ENCODE assay signal across 33 cellular contexts in genomic region chr10:100735087-100735344, GRCh38. TPM values are rescaled to one million over a fixed set of nuclear protein-coding genes. Genes with fewer than 3 reads are reported as not detected.
A peak's percentile ranks its signal among the peaks of the same experiment; 100 is the strongest.
DNase-seq lines count a peak whose midpoint lies in the region; ATAC-seq, FAIRE-seq and TF ChIP-seq lines count a peak whose summit lies in the region.
"Had no signal": no experiment of that assay in that cellular context is flagged by ENCODE, and none has a peak within 500 bp of the region (broad histone marks: within the 10 kb centered on the region; RNA-seq: fewer than 3 reads in every experiment).

No MANE protein-coding gene starts in this region.

- H3K23ac ChIP-seq in H1 (ENCODE audit: insufficient read length) (no peak overlapping the region), mesendoderm (ENCODE audit: low read length) (no peak overlapping the region)

- H3K27ac ChIP-seq in H1 (ENCODE audit: low read depth, low read length) (no peak overlapping the region), mesendoderm (ENCODE audit: low read depth, low read length) (no peak overlapping the region)
- H3K27ac ChIP-seq: adrenal gland, heart left ventricle, thoracic aorta, vagina had no signal

- TF ChIP-seq POLR2A in H1 (IDR thresholded peaks at IDR 0.05; ENCODE audit: control extremely low read depth in 1 of 2, low read depth in 2 of 2, low read length in 2 of 2), result no peak

- no peak overlapping the region for H3K9ac ChIP-seq in H1 (replicated peaks in 1 of 4; ENCODE audit: extremely low read depth in 1 of 4, low read depth in 3 of 4, low read length in 3 of 4)
- no peak overlapping the region for H3K9ac ChIP-seq in mesendoderm (ENCODE audit: low read length)

- H3K27ac Mint-ChIP-seq in activated naive CD4-positive, alpha-beta T cell treated with anti-CD3 and anti-CD28 coated beads, Interleukin-2, amount 50 U/mL, for 24 hours, result no peak overlapping the region
- no peak overlapping the region for H3K27ac Mint-ChIP-seq in activated naive CD4-positive, alpha-beta T cell treated with anti-CD3 and anti-CD28 coated beads, Interleukin-2, amount 10 ng/mL, durations not matched to agents 7 days and 5 days
- H3K27ac Mint-ChIP-seq: CD4-positive, alpha-beta T cell; stimulated activated naive CD8-positive, alpha-beta T cell treated with anti-CD3 and anti-CD28 coated beads, Interleukin-15, Interleukin-2, amounts not matched to agents 100 ng/mL and 50 ng/mL, for 24 hours; T-helper 1 cell treated with Interleukin-12 subunit alpha and Interleukin-12 subunit beta and Interleukin-4 antibody, amounts not matched to agents 30 μg/mL and 1 μg/mL, for 36 hours had no signal

- WGBS in H1 (ENCODE audit: extremely low coverage in 1 of 2, insufficient coverage in 1 of 2, insufficient read length in 1 of 2, insufficient replicate concordance in 2 of 2, low coverage in 1 of 2, low lambda C conversion rate in 2 of 2, missing lambda C conversion rate in 1 of 2), 2 experiments, result 4% methylated on average over 7 of the region's 7 CpGs; no CpG with 5 or more reads in 1 of the 2 experiments
- no CpG with 5 or more reads among the region's 7 CpGs for whole genome bisulfite sequencing in mesendoderm (ENCODE audit: extremely low coverage, insufficient coverage, low lambda C conversion rate)

- no peaks in the 10 kb centered on the region for H3K9me3 ChIP-seq in H1 (ENCODE audit: insufficient read depth in 2 of 2, low read depth in 1 of 2, low read length in 1 of 2)
- H3K9me3 ChIP-seq in MG63, result no peaks in the 10 kb centered on the region
- H3K9me3 ChIP-seq: adrenal gland, heart left ventricle, thoracic aorta, vagina had no signal

- H3K23me2 ChIP-seq in H1 (ENCODE audit: low read depth, low read length), result peaks cover 14% of the 10 kb centered on the region; the same call in 1 of the 2 replicates

- H2BK15ac ChIP-seq in H1 (ENCODE audit: low read length) (no peak overlapping the region), mesendoderm (replicated peaks; ENCODE audit: low read depth) (no peak overlapping the region)

- H3K27me3 Mint-ChIP-seq in activated naive CD4-positive, alpha-beta T cell treated with anti-CD3 and anti-CD28 coated beads, Interleukin-2, amount 50 U/mL, for 24 hours, result peaks cover 61% of the 10 kb centered on the region
- peaks cover 99% of the 10 kb centered on the region for H3K27me3 Mint-ChIP-seq in activated naive CD4-positive, alpha-beta T cell treated with anti-CD3 and anti-CD28 coated beads, Interleukin-2, amount 10 ng/mL, durations not matched to agents 7 days and 5 days

- H3K18ac ChIP-seq in H1 (ENCODE audit: extremely low read depth, low read length) (no peak overlapping the region), mesendoderm (ENCODE audit: low read length) (no peak overlapping the region)

- CTCF ChIA-PET in activated naive CD4-positive, alpha-beta T cell treated with anti-CD3 and anti-CD28 coated beads, Interleukin-2, amount 10 ng/mL, durations not matched to agents 7 days and 5 days (lab: Charles Lee), result interaction anchor here (1.7 kb wide), 1 partner anchor 9 kb away, joined by 6 read pairs; no protein-coding TSS in a partner anchor
- CTCF ChIA-PET in H1 (lab: Charles Lee; ENCODE audit: partially characterized antibody), result interaction anchor here (0.6 to 3.8 kb wide), 11 partner anchors 9 to 361 kb away, joined by 3 to 33 read pairs (median 5); partner anchors contain the start of gene PAX2

- H3K27me3 ChIP-seq in H1 (replicated peaks in 1 of 4; ENCODE audit: control insufficient read depth in 3 of 4, extremely low read depth in 1 of 4, insufficient read depth in 3 of 4, low read length in 3 of 4) (peaks cover 96 to 100% (median 100%) of the 10 kb centered on the region in 4 experiments), mesendoderm (ENCODE audit: insufficient read depth, low read length, poor library complexity) (peaks cover 85% of the 10 kb centered on the region), MG63 (peaks cover 42% of the 10 kb centered on the region)

- TF ChIP-seq RAD21 in H1 (IDR thresholded peaks at IDR 0.05 in 1 of 2, conservative IDR thresholded peaks at IDR 0.05 in 1 of 2; ENCODE audit: low read depth in 2 of 2, low read length in 2 of 2), result no peak

- H3K4me3 ChIP-seq in H1 (ENCODE audit: extremely low read depth in 1 of 4, insufficient read depth in 2 of 4, low read depth in 3 of 4, low read length in 4 of 4) (peak overlapping the region in 1 of 4 experiments; percentile 34; a peak in 1 of 8 replicates), mesendoderm (ENCODE audit: low read length) (no peak overlapping the region), MG63 (no peak overlapping the region)
- H3K4me3 ChIP-seq: adrenal gland, heart left ventricle, thoracic aorta, vagina had no signal

- no peak overlapping the region for H2AFZ ChIP-seq in H1 (ENCODE audit: low read length)

- TF ChIP-seq EP300 in H1 (IDR thresholded peaks at IDR 0.05; ENCODE audit: borderline replicate concordance in 1 of 2, low read depth in 2 of 2, low read length in 2 of 2), result no peak

- H3K36me3 ChIP-seq in H1 (ENCODE audit: control insufficient read depth in 2 of 4, insufficient read depth in 4 of 4, low read length in 3 of 4) (peaks cover 0 to 14% (median 0%) of the 10 kb centered on the region in 4 experiments; a peak in 1 of 8 replicates), mesendoderm (ENCODE audit: control insufficient read depth, insufficient read depth, low read length) (no peaks in the 10 kb centered on the region), MG63 (no peaks in the 10 kb centered on the region)
- H3K36me3 ChIP-seq: adrenal gland, heart left ventricle, thoracic aorta, vagina had no signal

- H3K36me3 Mint-ChIP-seq in activated naive CD4-positive, alpha-beta T cell treated with anti-CD3 and anti-CD28 coated beads, Interleukin-2, amount 50 U/mL, for 24 hours, result no peaks in the 10 kb centered on the region
- H3K36me3 Mint-ChIP-seq in activated naive CD4-positive, alpha-beta T cell treated with anti-CD3 and anti-CD28 coated beads, Interleukin-2, amount 10 ng/mL, durations not matched to agents 7 days and 5 days, result peaks cover 2% of the 10 kb centered on the region
- H3K36me3 Mint-ChIP-seq: brain had no signal

- no peak overlapping the region for H4K91ac ChIP-seq in H1 (replicated peaks; ENCODE audit: insufficient read length, low read length)

- peak overlapping the region; percentile 75; the same call in 1 of the 2 replicates for H2BK12ac ChIP-seq in H1 (ENCODE audit: low read depth, low read length)

- no peak for ATAC-seq in HG03196 (IDR thresholded peaks at IDR 0.05; ENCODE audit: unreplicated experiment)
- ATAC-seq: heart left ventricle, left cardiac atrium had no signal

- no peak for TF ChIP-seq CTCF in H1 (IDR thresholded peaks at IDR 0.05; ENCODE audit: control extremely low read depth in 1 of 3, insufficient read depth in 1 of 3, low read depth in 1 of 3, low read length in 3 of 3)

- FAIRE-seq in H1 (lab: Jason Lieb, UNC), result no peak
- FAIRE-seq: HTR-8/SVneo had no signal

- peaks cover 48% of the 10 kb centered on the region for H3K4me1 Mint-ChIP-seq in activated naive CD4-positive, alpha-beta T cell treated with anti-CD3 and anti-CD28 coated beads, Interleukin-2, amount 50 U/mL, for 24 hours
- H3K4me1 Mint-ChIP-seq in activated naive CD4-positive, alpha-beta T cell treated with anti-CD3 and anti-CD28 coated beads, Interleukin-2, amount 10 ng/mL, durations not matched to agents 7 days and 5 days, result peaks cover 29% of the 10 kb centered on the region

- H2BK5ac ChIP-seq in H1 (ENCODE audit: low read depth, low read length) (no peak overlapping the region; the same call in 1 of the 2 replicates), mesendoderm (ENCODE audit: low read length) (no peak overlapping the region)

- H3K79me1 ChIP-seq in H1 (ENCODE audit: low read depth, low read length), result no peaks in the 10 kb centered on the region
- no peaks in the 10 kb centered on the region for H3K79me1 ChIP-seq in mesendoderm (ENCODE audit: low read length)

- no peak overlapping the region for H2AK5ac ChIP-seq in H1 (ENCODE audit: low read depth, low read length)
- no peak overlapping the region for H2AK5ac ChIP-seq in mesendoderm (ENCODE audit: low read length)

- POLR2A ChIA-PET in H1 (lab: Charles Lee; ENCODE audit: partially characterized antibody), result interaction anchor here (0.6 to 0.8 kb wide), 2 partner anchors 172 to 275 kb away, joined by 3 read pairs; no protein-coding TSS in a partner anchor

- no peak for DNase-seq in activated naive CD4-positive, alpha-beta T cell treated with anti-CD3 and anti-CD28 coated beads, Interleukin-2, amount 10 ng/mL, durations not matched to agents 7 days and 5 days
- DNase-seq in H1 (ENCODE audit: low read depth in 1 of 2, low spot score in 2 of 2) (no peak), mesendoderm (no peak), MG63 (no peak), COLO668 (lab: John Stamatoyannopoulos, UW; ENCODE audit: unreplicated experiment) (no peak), SHP77 treated with DMSO at 0.1 percent for 48 hours (lab: John Stamatoyannopoulos, UW) (no peak)
- DNase-seq: activated CD4-positive, alpha-beta T cell treated with anti-CD3 and anti-CD28 coated beads for 1 hour; activated gamma-delta T cell treated with Interleukin-2 at 50 U/mL for 16 hours; activated T-cell treated with anti-CD3 and anti-CD28 coated beads for 4 hours; adrenal gland; CD4-positive, alpha-beta T cell; heart left ventricle; KBM-7; left cardiac atrium; mammary epithelial cell; MM.1S; NCI-H1417 treated with DMSO at 0.1 percent for 48 hours; NCI-H2081; NCI-H2227 treated with DMSO at 0.1 percent for 48 hours; NCI-H69; occipital lobe had no signal

- no peak overlapping the region for H3K56ac ChIP-seq in H1 (replicated peaks; ENCODE audit: insufficient read length, low read depth, low read length)
- H3K56ac ChIP-seq in mesendoderm (ENCODE audit: low read length), result peak overlapping the region; percentile 46

- H2BK120ac ChIP-seq in H1 (replicated peaks; ENCODE audit: low read depth, low read length), result no peak overlapping the region
- H2BK120ac ChIP-seq in mesendoderm (ENCODE audit: low read depth, low read length), result no peak overlapping the region

- no peaks in the 10 kb centered on the region for H3K9me3 Mint-ChIP-seq in activated naive CD4-positive, alpha-beta T cell treated with anti-CD3 and anti-CD28 coated beads, Interleukin-2, amount 50 U/mL, for 24 hours
- H3K9me3 Mint-ChIP-seq in activated naive CD4-positive, alpha-beta T cell treated with anti-CD3 and anti-CD28 coated beads, Interleukin-2, amount 10 ng/mL, durations not matched to agents 7 days and 5 days, result no peaks in the 10 kb centered on the region
- H3K9me3 Mint-ChIP-seq: CD4-positive, alpha-beta T cell; stimulated activated naive CD8-positive, alpha-beta T cell treated with anti-CD3 and anti-CD28 coated beads, Interleukin-15, Interleukin-2, amounts not matched to agents 100 ng/mL and 50 ng/mL, for 24 hours; T-helper 1 cell treated with Interleukin-12 subunit alpha and Interleukin-12 subunit beta and Interleukin-4 antibody, amounts not matched to agents 30 μg/mL and 1 μg/mL, for 36 hours had no signal

- H3K4me3 Mint-ChIP-seq in activated naive CD4-positive, alpha-beta T cell treated with anti-CD3 and anti-CD28 coated beads, Interleukin-2, amount 50 U/mL, for 24 hours, result peak overlapping the region; percentile 43
- no peak overlapping the region for H3K4me3 Mint-ChIP-seq in activated naive CD4-positive, alpha-beta T cell treated with anti-CD3 and anti-CD28 coated beads, Interleukin-2, amount 10 ng/mL, durations not matched to agents 7 days and 5 days
- H3K4me3 Mint-ChIP-seq: CD4-positive, alpha-beta T cell; stimulated activated naive CD8-positive, alpha-beta T cell treated with anti-CD3 and anti-CD28 coated beads, Interleukin-15, Interleukin-2, amounts not matched to agents 100 ng/mL and 50 ng/mL, for 24 hours; T-helper 1 cell treated with Interleukin-12 subunit alpha and Interleukin-12 subunit beta and Interleukin-4 antibody, amounts not matched to agents 30 μg/mL and 1 μg/mL, for 36 hours had no signal

- H3K79me2 ChIP-seq in H1 (ENCODE audit: control insufficient read depth in 1 of 2, insufficient read depth in 2 of 2, low read length in 2 of 2) (no peaks in the 10 kb centered on the region), mesendoderm (ENCODE audit: control insufficient read depth, insufficient read depth, low read length) (no peaks in the 10 kb centered on the region)

- H4K5ac ChIP-seq in H1 (ENCODE audit: insufficient read length, low read depth, low read length), result no peak overlapping the region
- H4K5ac ChIP-seq in mesendoderm (ENCODE audit: low read length), result no peak overlapping the region

- H3K4me1 ChIP-seq in H1 (replicated peaks in 1 of 4; ENCODE audit: control insufficient read depth in 3 of 4, insufficient read depth in 4 of 4, low read length in 3 of 4) (peaks cover 9 to 27% (median 22%) of the 10 kb centered on the region in 4 experiments), mesendoderm (ENCODE audit: control insufficient read depth, low read depth, low read length) (peaks cover 10% of the 10 kb centered on the region)

- no peak overlapping the region for H3K4ac ChIP-seq in H1 (replicated peaks; ENCODE audit: insufficient read length, low read depth, low read length)
- no peak overlapping the region for H3K4ac ChIP-seq in mesendoderm (ENCODE audit: low read depth, low read length)

- H4K8ac ChIP-seq in H1 (ENCODE audit: extremely low read depth, insufficient read depth, low read length), result no peak overlapping the region
- no peak overlapping the region for H4K8ac ChIP-seq in mesendoderm (ENCODE audit: low read depth, low read length)

- H3K4me2 ChIP-seq in H1 (ENCODE audit: insufficient read depth in 1 of 2, low read depth in 2 of 2, low read length in 2 of 2) (peak overlapping the region in 1 of 2 experiments; percentile 32; a peak in 1 of 4 replicates), mesendoderm (ENCODE audit: low read length) (peak overlapping the region; percentile 5)

- H4K20me1 ChIP-seq in H1 (replicated peaks in 1 of 2; ENCODE audit: control insufficient read depth in 1 of 2, insufficient read depth in 2 of 2, low read length in 2 of 2), result peaks cover 19 to 36% of the 10 kb centered on the region in 2 experiments

- no peak overlapping the region for H3K14ac ChIP-seq in H1 (ENCODE audit: insufficient read length)

- no peak overlapping the region for H2BK20ac ChIP-seq in H1 (ENCODE audit: low read length)

RNA-seq across cellular contexts. Expression of gene PAX2, which starts 10.4 kb away (rescaled TPM):
- total RNA-seq in H1 (2021; fragmentation: NEBNext Ultra II Directional; extraction: Animal tissue kit (Norgen Biotek cat#: 25700)), result not detected in 2 replicates
- 0.02 TPM in 1 of 2 replicates, not detected in the other for polyA plus RNA-seq in H1 (2011; rRNA removed)
- polyA plus RNA-seq in H1 (2011; cell fraction: cytosol; rRNA removed), result not detected
- polyA plus RNA-seq in H1 (2011; cell fraction: nucleus; rRNA removed), result not detected
- 0.05 TPM in 1 of 4 replicates, not detected in the others for polyA plus RNA-seq in H1 (2012, experiment 1 of 2)
- polyA plus RNA-seq in H1 (2012, experiment 2 of 2), result not detected
- not detected for polyA plus RNA-seq in H1 (2013, experiment 1 of 2)
- polyA plus RNA-seq in H1 (2013, experiment 2 of 2), result 0.06 TPM
- polyA minus RNA-seq in H1 (2011; rRNA and poly(A)+ RNA removed), result not detected in 2 replicates
- polyA minus RNA-seq in H1 (2011; cell fraction: cytosol; rRNA and poly(A)+ RNA removed), result not detected
- not detected for polyA minus RNA-seq in H1 (2011; cell fraction: nucleus; rRNA and poly(A)+ RNA removed)
- polyA plus RNA-seq in mesendoderm (2013, experiment 1 of 2), result not detected
- 0.03 TPM for polyA plus RNA-seq in mesendoderm (2013, experiment 2 of 2)
- not detected in 2 replicates for total RNA-seq in MG63 (2014; rRNA removed; shearing (Covaris generic); ENCODE audit: low replicate concordance)
- total RNA-seq: A172; CD4-positive, alpha-beta T cell; H4; heart left ventricle; left cardiac atrium; mammary epithelial cell; occipital lobe; pulmonary artery endothelial cell; RPMI7951; thoracic aorta; vagina had no signal
- polyA plus RNA-seq: heart left ventricle, mammary epithelial cell had no signal
